In genomic region chr11:66971483-66971882, GRCh38 we compare ENCODE assay signal across 15 cellular contexts. TPM values are rescaled to one million over a fixed set of nuclear protein-coding genes. Genes with fewer than 3 reads are reported as not detected.
DNase-seq lines count a peak whose midpoint lies in the region; ATAC-seq and TF ChIP-seq lines count a peak whose summit lies in the region.
"Had no signal": no experiment of that assay in that cellular context is flagged by ENCODE, and none has a peak within 500 bp of the region (broad histone marks: within the 10 kb centered on the region; RNA-seq: fewer than 3 reads in every experiment).

No MANE protein-coding gene starts in this region.

- H3K27me3 ChIP-seq in PC-3 (ENCODE audit: low read length) = no peaks in the 10 kb centered on the region
- H3K27me3 ChIP-seq in right lobe of liver = no peaks in the 10 kb centered on the region
- no peaks in the 10 kb centered on the region for H3K27me3 ChIP-seq in tibial artery

- H3K9ac ChIP-seq in PC-3 (ENCODE audit: low read length) = peak overlapping the region; percentile 75

- H3K79me2 ChIP-seq in PC-3 (ENCODE audit: low read length) = no peaks in the 10 kb centered on the region

- CTCF ChIA-PET in PC-3 (lab: Charles Lee) = interaction anchor here (0.5 kb wide), 1 partner anchor 115 kb away, joined by 3 read pairs; no protein-coding TSS in a partner anchor

- no TSS peak for BruUV-seq in PC-3 (replicated peaks; lab: Mats Ljungman, UMichigan)

- 0 out of 2 replicates have a peak overlapping the region, but pooled peaks have one; percentile 0 for H3K4me3 ChIP-seq in PC-3 (ENCODE audit: low read length)
- H3K4me3 ChIP-seq in cardiac fibroblast (replicated peaks in 1 of 2; ENCODE audit: low read depth in 2 of 2, low read length in 2 of 2) = no peak overlapping the region
- no peak overlapping the region for H3K4me3 ChIP-seq in right lobe of liver
- no peak overlapping the region for H3K4me3 ChIP-seq in tibial artery
- H3K4me3 ChIP-seq: mucosa of descending colon, psoas muscle had no signal

- H3K9me2 ChIP-seq in PC-3 (replicated peaks; ENCODE audit: low read length) = no peaks in the 10 kb centered on the region

- H3K36me3 ChIP-seq in PC-3 (ENCODE audit: low read depth, low read length) (no peaks in the 10 kb centered on the region), right lobe of liver (no peaks in the 10 kb centered on the region), tibial artery (no peaks in the 10 kb centered on the region)

- peak overlapping the region; percentile 59 for H3K4me2 ChIP-seq in PC-3 (ENCODE audit: low read length)

- ATAC-seq in PC-3 (no peak), right lobe of liver (no peak), HG02885 (IDR thresholded peaks at IDR 0.05; ENCODE audit: poor library complexity, unreplicated experiment) (no peak)

- POLR2A ChIA-PET in PC-3 (lab: Charles Lee; ENCODE audit: unreplicated experiment) = no interaction called here

- H3F3A ChIP-seq in PC-3 (ENCODE audit: low read length, unreplicated experiment) = no peaks in the 10 kb centered on the region

- H3K9me3 ChIP-seq in PC-3 (ENCODE audit: low read length) = no peaks in the 10 kb centered on the region
- H3K9me3 ChIP-seq in right lobe of liver = no peaks in the 10 kb centered on the region
- no peaks in the 10 kb centered on the region for H3K9me3 ChIP-seq in tibial artery
- H3K9me3 ChIP-seq: mucosa of descending colon, psoas muscle had no signal

- no peaks in the 10 kb centered on the region for H4K20me1 ChIP-seq in PC-3 (ENCODE audit: low read length)

- H2AFZ ChIP-seq in PC-3 (ENCODE audit: low read length) = no peak overlapping the region

- H3K27ac ChIP-seq in PC-3 (ENCODE audit: low read length) (peak overlapping the region; percentile 94), right lobe of liver (peak overlapping the region; percentile 78 to 92 (median 82)), tibial artery (peak overlapping the region; percentile 86 to 91)
- H3K27ac ChIP-seq: psoas muscle, VCaP had no signal

- intact Hi-C loops in PC-3 (cut with micrococcal nuclease) = no loop called here
- intact Hi-C loops in right lobe of liver (cut with DNase I) = no loop called here
- intact Hi-C loops in tibial artery (cut with DNase I; ENCODE audit: low total_unique reads) = no loop called here

- no peak for TF ChIP-seq CTCF in PC-3 (conservative IDR thresholded peaks at IDR 0.05; ENCODE audit: low read depth, low read length)
- no peak for TF ChIP-seq CTCF in cardiac fibroblast (IDR thresholded peaks at IDR 0.05; ENCODE audit: low read depth, low read length)
- no peak for TF ChIP-seq CTCF in right lobe of liver (IDR thresholded peaks at IDR 0.05)
- no peak for TF ChIP-seq CTCF in tibial artery (IDR thresholded peaks at IDR 0.05)

- H3K4me1 ChIP-seq in PC-3 (ENCODE audit: insufficient read depth, low read length) (peaks cover 44% of the 10 kb centered on the region), right lobe of liver (peaks cover 0 to 33% (median 18%) of the 10 kb centered on the region in 4 donors), tibial artery (peaks cover 0 to 33% (median 26%) of the 10 kb centered on the region in 4 donors)
- H3K4me1 ChIP-seq: psoas muscle had no signal

- 38% methylated on average over 1 of the region's 2 CpGs for WGBS in right lobe of liver (ENCODE audit: insufficient coverage, low coverage, low lambda C conversion rate, missing lambda C conversion rate)

- no peak for DNase-seq in PC-3
- peak; percentile 15 to 44 for DNase-seq in cardiac fibroblast (ENCODE audit: low read depth in 2 of 2)
- no peak for DNase-seq in right lobe of liver
- no peak for DNase-seq in tibial artery
- DNase-seq in NCI-H69 (lab: John Stamatoyannopoulos, UW) = no peak
- DNase-seq in amniotic stem cell (lab: John Stamatoyannopoulos, UW) = no peak
- DNase-seq in NCI-H1930 (lab: John Stamatoyannopoulos, UW) = no peak
- DNase-seq: activated naive CD4-positive, alpha-beta T cell treated with anti-CD3 and anti-CD28 coated beads, Interleukin-2, amount 10 ng/mL, durations not matched to agents 7 days and 5 days; CD8-positive, alpha-beta memory T cell; mucosa of descending colon; NCI-H2081 treated with DMSO at 0.1 percent for 48 hours had no signal

- no peak for TF ChIP-seq POLR2A in right lobe of liver (IDR thresholded peaks at IDR 0.05)

RNA-seq across cellular contexts. Expression of gene C11orf86, which starts 3.6 kb away (rescaled TPM):
- total RNA-seq in PC-3 (2014; rRNA removed) (not detected in 2 replicates), right lobe of liver (not detected)
- total RNA-seq: CD8-positive, alpha-beta memory T cell; G401; psoas muscle had no signal

RNA-seq across cellular contexts. Expression of gene PC, which starts 13.3 kb away (rescaled TPM):
- 24.5 and 39.7 TPM in 2 replicates for total RNA-seq in PC-3 (2014; rRNA removed)
- 100 to 1,000 TPM; 265 to 457 (median 317) TPM for total RNA-seq in right lobe of liver

RNA-seq across cellular contexts. Expression of gene SYT12, which starts 51.5 kb away (rescaled TPM):
- total RNA-seq in PC-3 (2014; rRNA removed) = 4.8 and 5.1 TPM in 2 replicates
- total RNA-seq in right lobe of liver = 10 to 100 TPM in 4 of 6 experiments, 1 to 10 TPM in 2; 1.8 to 35.3 (median 14.2) TPM
- total RNA-seq: CD8-positive, alpha-beta memory T cell had no signal

Comparison
In these comparisons a context has a peak if more than half of its experiments do, and no peak if none do; other contexts are left out.
1. DNase-seq: peak in cardiac fibroblast (2 of 2); none in PC-3 (single experiment), right lobe of liver (0 of 3), tibial artery (0 of 2), NCI-H69 (single experiment), amniotic stem cell (single experiment) and NCI-H1930 (0 of 2).
2. Peak in every context shown above with its lines, with median percentiles within 50 percentile points of each other: H3K27ac ChIP-seq.